ENCODE assay signal across 25 cellular contexts in genomic region chr7:73447121-73447520, GRCh38. TPM values are rescaled to one million over a fixed set of nuclear protein-coding genes. Genes with fewer than 3 reads are reported as not detected.
DNase-seq lines count a peak whose midpoint lies in the region; ATAC-seq lines count a peak whose summit lies in the region.
"Had no signal": no experiment of that assay in that cellular context is flagged by ENCODE, and none has a peak within 500 bp of the region (broad histone marks: within the 10 kb centered on the region; RNA-seq: fewer than 3 reads in every experiment).

No MANE protein-coding gene starts in this region.

- no peak overlapping the region for H3K27ac ChIP-seq in CD4-positive, alpha-beta memory T cell (ENCODE audit: low read depth, low read length)
- H3K27ac ChIP-seq: A549, KMS-11, PC-9 had no signal

- POLR2A ChIA-PET in CD4-positive, alpha-beta memory T cell (lab: Charles Lee; ENCODE audit: partially characterized antibody): no interaction called here

- peaks cover 91% of the 10 kb centered on the region for H3K36me3 ChIP-seq in CD4-positive, alpha-beta memory T cell (ENCODE audit: insufficient read depth, low read length)

- peaks cover 6% of the 10 kb centered on the region for H3K4me1 Mint-ChIP-seq in activated T-helper 17 cell treated with anti-CD3 and anti-CD28 coated beads, Interleukin-2, amount 50 U/mL, for 72 hours
- H3K4me1 Mint-ChIP-seq in stimulated activated effector memory CD8-positive, alpha-beta T cell treated with anti-CD3 and anti-CD28 coated beads, Interleukin-12 subunit alpha, Interleukin-12 subunit beta, amount 100 ng/mL, for 72 hours: no peaks in the 10 kb centered on the region
- H3K4me1 Mint-ChIP-seq in CD4-positive, alpha-beta memory T cell: peaks cover 0 to 7% (median 5%) of the 10 kb centered on the region in 4 donors
- H3K4me1 Mint-ChIP-seq: CD14-positive monocyte had no signal

- H3K9me3 Mint-ChIP-seq in activated naive CD4-positive, alpha-beta T cell treated with anti-CD3 and anti-CD28 coated beads, Interleukin-2, amount 50 U/mL, for 72 hours: no peaks in the 10 kb centered on the region
- no peaks in the 10 kb centered on the region for H3K9me3 Mint-ChIP-seq in activated T-helper 17 cell treated with anti-CD3 and anti-CD28 coated beads, Interleukin-2, amount 50 U/mL, for 72 hours
- H3K9me3 Mint-ChIP-seq in stimulated activated effector memory CD8-positive, alpha-beta T cell treated with anti-CD3 and anti-CD28 coated beads, Interleukin-12 subunit alpha, Interleukin-12 subunit beta, amount 100 ng/mL, for 72 hours: no peaks in the 10 kb centered on the region
- no peaks in the 10 kb centered on the region for H3K9me3 Mint-ChIP-seq in CD4-positive, alpha-beta memory T cell
- H3K9me3 Mint-ChIP-seq: CD14-positive monocyte, HFFc6 had no signal

- no peaks in the 10 kb centered on the region for H3K27me3 ChIP-seq in CD4-positive, alpha-beta memory T cell (ENCODE audit: insufficient read depth, low read length)

- H3K9me3 ChIP-seq in CD4-positive, alpha-beta memory T cell (ENCODE audit: control insufficient read depth in 1 of 2, low read length in 2 of 2): no peaks in the 10 kb centered on the region
- H3K9me3 ChIP-seq: A549 had no signal

- H3K27me3 Mint-ChIP-seq in activated T-helper 17 cell treated with anti-CD3 and anti-CD28 coated beads, Interleukin-2, amount 50 U/mL, for 72 hours: no peaks in the 10 kb centered on the region
- no peaks in the 10 kb centered on the region for H3K27me3 Mint-ChIP-seq in CD4-positive, alpha-beta memory T cell
- H3K27me3 Mint-ChIP-seq: B cell had no signal

- ATAC-seq in activated naive CD4-positive, alpha-beta T cell treated with anti-CD3 and anti-CD28 coated beads, Interleukin-2, amount 50 U/mL, for 72 hours: no peak
- ATAC-seq in activated T-helper 17 cell treated with anti-CD3 and anti-CD28 coated beads, Interleukin-2, amount 50 U/mL, for 72 hours (replicated peaks): no peak
- ATAC-seq in stimulated activated effector memory CD8-positive, alpha-beta T cell treated with anti-CD3 and anti-CD28 coated beads, Interleukin-12 subunit alpha, Interleukin-12 subunit beta, amount 100 ng/mL, for 72 hours: no peak
- ATAC-seq in GM18519 (IDR thresholded peaks at IDR 0.05; ENCODE audit: low FRiP score, unreplicated experiment): no peak
- ATAC-seq: A549 had no signal

- DNase-seq in activated naive CD4-positive, alpha-beta T cell treated with anti-CD3 and anti-CD28 coated beads, Interleukin-2, amount 50 U/mL, for 72 hours (ENCODE audit: low spot score in 2 of 2): no peak
- no peak for DNase-seq in activated naive CD4-positive, alpha-beta T cell (lab: John Stamatoyannopoulos, UW)
- peak; percentile 15 for DNase-seq in medulla oblongata (ENCODE audit: extremely low spot score)
- no peak for DNase-seq in stimulated activated effector memory CD8-positive, alpha-beta T cell treated with anti-CD3 and anti-CD28 coated beads, Interleukin-12 subunit alpha, Interleukin-12 subunit beta, amount 100 ng/mL, for 72 hours (ENCODE audit: low spot score in 2 of 2)
- no peak for DNase-seq in pons (ENCODE audit: low spot score)
- DNase-seq in CD4-positive, alpha-beta memory T cell: no peak
- DNase-seq: DMS79, H7, HFFc6, IMR-90, MV-4-11, NCI-H1105 treated with DMSO at 0.1 percent for 48 hours, NCI-H2029 treated with DMSO at 0.1 percent for 48 hours, NCI-H226, NCI-H510A treated with DMSO at 0.1 percent for 48 hours, NCI-H748 treated with DMSO at 0.1 percent for 48 hours, PC-9, RPMI8226, SHP77 had no signal

- H3K4me3 ChIP-seq in CD4-positive, alpha-beta memory T cell (ENCODE audit: low read length in 2 of 2): no peak overlapping the region
- H3K4me3 ChIP-seq: A549, PC-9 had no signal

- CTCF ChIA-PET in CD4-positive, alpha-beta memory T cell (lab: Charles Lee; ENCODE audit: partially characterized antibody): interaction anchor here (1.0 kb wide), 1 partner anchor 123 kb away, joined by 3 read pairs; no protein-coding TSS in a partner anchor

- H3K36me3 Mint-ChIP-seq in activated naive CD4-positive, alpha-beta T cell treated with anti-CD3 and anti-CD28 coated beads, Interleukin-2, amount 50 U/mL, for 72 hours: peaks cover 33 to 39% of the 10 kb centered on the region in 2 donors
- H3K36me3 Mint-ChIP-seq in activated T-helper 17 cell treated with anti-CD3 and anti-CD28 coated beads, Interleukin-2, amount 50 U/mL, for 72 hours (ENCODE audit: low read depth): peaks cover 100% of the 10 kb centered on the region
- H3K36me3 Mint-ChIP-seq in stimulated activated effector memory CD8-positive, alpha-beta T cell treated with anti-CD3 and anti-CD28 coated beads, Interleukin-12 subunit alpha, Interleukin-12 subunit beta, amount 100 ng/mL, for 72 hours: peaks cover 100% of the 10 kb centered on the region
- peaks cover 78 to 92% of the 10 kb centered on the region in 2 donors for H3K36me3 Mint-ChIP-seq in CD4-positive, alpha-beta memory T cell

- peak overlapping the region; percentile 31 to 53 for H3K27ac Mint-ChIP-seq in activated naive CD4-positive, alpha-beta T cell treated with anti-CD3 and anti-CD28 coated beads, Interleukin-2, amount 50 U/mL, for 72 hours
- peak overlapping the region; percentile 65 for H3K27ac Mint-ChIP-seq in activated T-helper 17 cell treated with anti-CD3 and anti-CD28 coated beads, Interleukin-2, amount 50 U/mL, for 72 hours
- H3K27ac Mint-ChIP-seq in stimulated activated effector memory CD8-positive, alpha-beta T cell treated with anti-CD3 and anti-CD28 coated beads, Interleukin-12 subunit alpha, Interleukin-12 subunit beta, amount 100 ng/mL, for 72 hours: peak overlapping the region; percentile 63
- H3K27ac Mint-ChIP-seq in CD4-positive, alpha-beta memory T cell: peak overlapping the region in 3 of 7 donors; percentile 34 to 89 (median 44)
- H3K27ac Mint-ChIP-seq: B cell, HFFc6 had no signal

- no peaks in the 10 kb centered on the region for H3K4me1 ChIP-seq in CD4-positive, alpha-beta memory T cell (ENCODE audit: insufficient read depth, low read length)
- H3K4me1 ChIP-seq: A549 had no signal

- H3K4me3 Mint-ChIP-seq in activated T-helper 17 cell treated with anti-CD3 and anti-CD28 coated beads, Interleukin-2, amount 50 U/mL, for 72 hours: no peak overlapping the region
- H3K4me3 Mint-ChIP-seq in stimulated activated effector memory CD8-positive, alpha-beta T cell treated with anti-CD3 and anti-CD28 coated beads, Interleukin-12 subunit alpha, Interleukin-12 subunit beta, amount 100 ng/mL, for 72 hours: no peak overlapping the region
- H3K4me3 Mint-ChIP-seq in CD4-positive, alpha-beta memory T cell: no peak overlapping the region
- H3K4me3 Mint-ChIP-seq: B cell, HFFc6 had no signal

- intact Hi-C loops in CD4-positive, alpha-beta memory T cell (cut with micrococcal nuclease): no loop called here

RNA-seq across cellular contexts. Expression of gene FZD9, which starts 13.5 kb away (rescaled TPM):
- under 1 TPM; 0.09 to 0.23 TPM for total RNA-seq in activated naive CD4-positive, alpha-beta T cell treated with anti-CD3 and anti-CD28 coated beads, Interleukin-2, amount 50 U/mL, for 72 hours
- total RNA-seq in activated T-helper 17 cell treated with anti-CD3 and anti-CD28 coated beads, Interleukin-2, amount 50 U/mL, for 72 hours: not detected
- total RNA-seq in CD4-positive, alpha-beta memory T cell: not detected
- not detected for polyA plus RNA-seq in CD4-positive, alpha-beta memory T cell
